13 cellular contexts compared by ENCODE assay signal in genomic region chrX:30875957-30876356, GRCh38. TPM values are rescaled to one million over a fixed set of nuclear protein-coding genes. Genes with fewer than 3 reads are reported as not detected.
A peak's percentile ranks its signal among the peaks of the same experiment; 100 is the strongest.
DNase-seq lines count a peak whose midpoint lies in the region; ATAC-seq and TF ChIP-seq lines count a peak whose summit lies in the region.
"Had no signal": no experiment of that assay in that cellular context is flagged by ENCODE, and none has a peak within 500 bp of the region (broad histone marks: within the 10 kb centered on the region; RNA-seq: fewer than 3 reads in every experiment).

No MANE protein-coding gene starts in this region.

- H3K4me1 ChIP-seq in body of pancreas = peaks cover 6% of the 10 kb centered on the region
- H3K4me1 ChIP-seq: BE2C had no signal

- peak; percentile 80 for ATAC-seq in stimulated activated naive CD8-positive, alpha-beta T cell treated with anti-CD3 and anti-CD28 coated beads, Interleukin-15, Interleukin-2, amounts not matched to agents 100 U/mL and 50 U/mL, for 24 hours
- no peak for ATAC-seq in Right ventricle myocardium superior (ENCODE audit: poor library complexity)
- ATAC-seq in body of pancreas = no peak

- no peak for TF ChIP-seq POLR2A in body of pancreas (IDR thresholded peaks at IDR 0.05)

- POLR2A ChIA-PET in RWPE1 (lab: Yijun Ruan, JAX; ENCODE audit: low non-redundant PET) = no interaction called here

- CTCF ChIA-PET in RWPE1 (lab: Yijun Ruan, JAX) = interaction anchor here (0.6 kb wide), 1 partner anchor 145 kb away, joined by 4 read pairs; no protein-coding TSS in a partner anchor

- H3K27ac ChIP-seq in RWPE1 (peak overlapping the region; percentile 81), body of pancreas (no peak overlapping the region)
- H3K27ac ChIP-seq: VCaP had no signal

- intact Hi-C loops in Right ventricle myocardium superior (cut with DNase I) (no loop called here), body of pancreas (cut with DNase I) (no loop called here)

- WGBS in body of pancreas, 2 donors = 82 to 94% methylated on average over 3 of the region's 3 CpGs

- TF ChIP-seq CTCF in RWPE1 (conservative IDR thresholded peaks at IDR 0.05; ENCODE audit: low read depth) (no peak), fibroblast of pulmonary artery (IDR thresholded peaks at IDR 0.05; ENCODE audit: low read length, missing control alignments) (no peak), body of pancreas (IDR thresholded peaks at IDR 0.05) (no peak)

- H3K27me3 ChIP-seq in body of pancreas = no peaks in the 10 kb centered on the region
- H3K27me3 ChIP-seq: BE2C had no signal

- H3K9me3 ChIP-seq in body of pancreas = no peaks in the 10 kb centered on the region
- H3K9me3 ChIP-seq: BE2C had no signal

- H3K4me3 ChIP-seq in fibroblast of pulmonary artery (replicated peaks; ENCODE audit: low read depth, low read length) (no peak overlapping the region), body of pancreas (no peak overlapping the region)

- H3K36me3 ChIP-seq in body of pancreas (replicated peaks in 1 of 2; ENCODE audit: insufficient read depth in 1 of 2, low read depth in 2 of 2) = no peaks in the 10 kb centered on the region
- H3K36me3 ChIP-seq: BE2C had no signal

- peak; percentile 12 for DNase-seq in activated T-cell treated with anti-CD3 and anti-CD28 coated beads for 24 hours (ENCODE audit: low read depth)
- no peak for DNase-seq in activated T-cell treated with anti-CD3 and anti-CD28 coated beads, Interleukin-2, amount 50 U/mL, for 1 hour
- peak; percentile 49 for DNase-seq in RWPE1 (ENCODE audit: low spot score)
- DNase-seq in fibroblast of pulmonary artery (ENCODE audit: low read depth) = peak; percentile 72
- DNase-seq in stimulated activated naive CD8-positive, alpha-beta T cell treated with anti-CD3 and anti-CD28 coated beads, Interleukin-15, Interleukin-2, amounts not matched to agents 100 U/mL and 50 U/mL, for 24 hours = no peak
- DNase-seq in Right ventricle myocardium superior = no peak
- DNase-seq in body of pancreas = no peak
- DNase-seq in globus pallidus (ENCODE audit: low spot score) = no peak
- DNase-seq: activated naive CD8-positive, alpha-beta T cell treated with anti-CD3 and anti-CD28 coated beads, Interleukin-2, amount 10 ng/mL, durations not matched to agents 7 days and 5 days; BE2C; islet precursor cell; nucleus accumbens had no signal

RNA-seq across cellular contexts. Expression of gene TAB3, which starts 13.1 kb away (rescaled TPM):
- total RNA-seq in Right ventricle myocardium superior (12.3 TPM), body of pancreas (10 to 100 TPM; 24.1 to 36.3 TPM)

Comparison
In these comparisons a context has a peak if more than half of its experiments do, and no peak if none do; other contexts are left out.
1. DNase-seq: peak in activated T-cell treated with anti-CD3 and anti-CD28 coated beads for 24 hours (single experiment), RWPE1 (single experiment) and fibroblast of pulmonary artery (single experiment); none in activated T-cell treated with anti-CD3 and anti-CD28 coated beads, Interleukin-2, amount 50 U/mL, for 1 hour (single experiment), stimulated activated naive CD8-positive, alpha-beta T cell treated with anti-CD3 and anti-CD28 coated beads, Interleukin-15, Interleukin-2, amounts not matched to agents 100 U/mL and 50 U/mL, for 24 hours (single experiment), Right ventricle myocardium superior (single experiment), body of pancreas (0 of 4) and globus pallidus (single experiment).